ENCODE assay signal across 8 cellular contexts in genomic region chr4:144575181-144575580, GRCh38.
A peak's percentile ranks its signal among the peaks of the same experiment; 100 is the strongest.
DNase-seq lines count a peak whose midpoint lies in the region; ATAC-seq and TF ChIP-seq lines count a peak whose summit lies in the region.

No MANE protein-coding gene starts in this region.

- H3K56ac ChIP-seq in H9 (ENCODE audit: insufficient read length, low read depth, low read length) = no peak overlapping the region

- no peak overlapping the region for H4K5ac ChIP-seq in H9 (ENCODE audit: insufficient read length, low read depth, low read length)

- H3K27me3 Mint-ChIP-seq in H9 (ENCODE audit: low read depth) = no peaks in the 10 kb centered on the region

- no peak overlapping the region for H3K9ac ChIP-seq in H9 (ENCODE audit: extremely low read depth, insufficient read length, low read length)

- no peak overlapping the region for H2AK5ac ChIP-seq in H9 (ENCODE audit: insufficient read length, low read length)

- H3K9me3 Mint-ChIP-seq in H9 = no peaks in the 10 kb centered on the region
- no peaks in the 10 kb centered on the region for H3K9me3 Mint-ChIP-seq in activated naive CD4-positive, alpha-beta T cell treated with anti-CD3 and anti-CD28 coated beads, Interleukin-2, amount 50 U/mL, for 72 hours

- H3K9me3 ChIP-seq in H9 (ENCODE audit: control insufficient read depth, low read depth, low read length) (no peaks in the 10 kb centered on the region), RWPE2 (ENCODE audit: severe bottlenecking) (no peaks in the 10 kb centered on the region), esophagus squamous epithelium (no peaks in the 10 kb centered on the region)

- no peak overlapping the region for H2BK120ac ChIP-seq in H9 (ENCODE audit: low read depth, low read length, poor library complexity, severe bottlenecking)

- no peaks in the 10 kb centered on the region for H4K20me1 ChIP-seq in H9 (ENCODE audit: control insufficient read depth, insufficient read depth, insufficient read length)

- no peak overlapping the region for H3K14ac ChIP-seq in H9 (ENCODE audit: insufficient read depth, low read length)

- H3K36me3 Mint-ChIP-seq in H9 (ENCODE audit: insufficient read depth in 1 of 3, low read depth in 3 of 3) = no peaks in the 10 kb centered on the region
- no peaks in the 10 kb centered on the region for H3K36me3 Mint-ChIP-seq in activated naive CD4-positive, alpha-beta T cell treated with anti-CD3 and anti-CD28 coated beads, Interleukin-2, amount 50 U/mL, for 72 hours

- no peak overlapping the region for H2BK20ac ChIP-seq in H9 (ENCODE audit: low read depth, low read length, poor library complexity, severe bottlenecking)

- peak; percentile 43 for TF ChIP-seq CTCF in H9 (conservative IDR thresholded peaks at IDR 0.05)
- TF ChIP-seq CTCF in RWPE2 (IDR thresholded peaks at IDR 0.05; ENCODE audit: poor library complexity, severe bottlenecking) = peak; percentile 19
- peak; percentile 24 for TF ChIP-seq CTCF in kidney epithelial cell (IDR thresholded peaks at IDR 0.05; ENCODE audit: insufficient read depth, low read length, poor library complexity, severe bottlenecking)
- TF ChIP-seq CTCF in esophagus squamous epithelium (IDR thresholded peaks at IDR 0.05) = no peak

- H3K36me3 ChIP-seq in RWPE2 (ENCODE audit: low read depth) (no peaks in the 10 kb centered on the region), kidney epithelial cell (ENCODE audit: control insufficient read depth, insufficient read depth, low read length) (no peaks in the 10 kb centered on the region), esophagus squamous epithelium (no peaks in the 10 kb centered on the region)

- no peak overlapping the region for H4K91ac ChIP-seq in H9 (ENCODE audit: insufficient read length, low read depth, low read length)

- no peak for ATAC-seq in RWPE2 (ENCODE audit: low read depth)
- ATAC-seq in activated naive CD4-positive, alpha-beta T cell treated with anti-CD3 and anti-CD28 coated beads, Interleukin-2, amount 50 U/mL, for 72 hours = no peak

- no peak overlapping the region for H3K4ac ChIP-seq in H9 (ENCODE audit: low read depth, low read length)

- no peaks in the 10 kb centered on the region for H3K79me1 ChIP-seq in H9 (ENCODE audit: insufficient read depth, low read depth, low read length, poor library complexity, severe bottlenecking)

- H3K23ac ChIP-seq in H9 (ENCODE audit: insufficient read length, low read depth, low read length) = no peak overlapping the region

- H2BK12ac ChIP-seq in H9 (ENCODE audit: insufficient read length, low read depth, low read length) = no peak overlapping the region

- H3K27me3 ChIP-seq in H9 (ENCODE audit: insufficient read depth, low read length) (no peaks in the 10 kb centered on the region), RWPE2 (ENCODE audit: insufficient read depth, poor library complexity, severe bottlenecking) (no peaks in the 10 kb centered on the region), kidney epithelial cell (ENCODE audit: control insufficient read depth, insufficient read depth, low read length) (no peaks in the 10 kb centered on the region), esophagus squamous epithelium (no peaks in the 10 kb centered on the region)

- H2AFZ ChIP-seq in H9 (ENCODE audit: low read length) = no peak overlapping the region

- H3K4me3 ChIP-seq in RWPE2 (ENCODE audit: severe bottlenecking) (no peak overlapping the region), kidney epithelial cell (ENCODE audit: low read depth, low read length) (no peak overlapping the region), esophagus squamous epithelium (no peak overlapping the region)

- DNase-seq in DMS153 treated with DMSO at 0.1 percent for 48 hours (lab: John Stamatoyannopoulos, UW; ENCODE audit: unreplicated experiment) (peak; percentile 14), H9 (no peak), RWPE2 (ENCODE audit: low spot score) (no peak), kidney epithelial cell (ENCODE audit: low read depth) (no peak), DMS79 treated with DMSO at 0.1 percent for 48 hours (lab: John Stamatoyannopoulos, UW) (no peak), HUDEP-2 (lab: John Stamatoyannopoulos, UW; ENCODE audit: unreplicated experiment in 76 of 76) (no peak), esophagus squamous epithelium (lab: John Stamatoyannopoulos, UW) (no peak)
- DNase-seq in activated naive CD4-positive, alpha-beta T cell treated with anti-CD3 and anti-CD28 coated beads, Interleukin-2, amount 50 U/mL, for 72 hours (ENCODE audit: low spot score in 2 of 2) = no peak

- no peaks in the 10 kb centered on the region for H3K23me2 ChIP-seq in H9 (ENCODE audit: insufficient read length, low read depth, low read length, poor library complexity, severe bottlenecking)

- H3K27ac ChIP-seq in H9 (ENCODE audit: insufficient read length, low read depth, low read length) = no peak overlapping the region
- no peak overlapping the region for H3K27ac ChIP-seq in RWPE2 (ENCODE audit: poor library complexity, severe bottlenecking)
- H3K27ac ChIP-seq in esophagus squamous epithelium = no peak overlapping the region

- no CpG with 5 or more reads among the region's 2 CpGs for WGBS in H9 (ENCODE audit: extremely low coverage, insufficient read length, low lambda C conversion rate)
- 52 to 74% methylated on average over 2 of the region's 2 CpGs for WGBS in esophagus squamous epithelium, 2 donors

- H3K4me3 Mint-ChIP-seq in H9 = no peak overlapping the region

- H4K8ac ChIP-seq in H9 (replicated peaks; ENCODE audit: insufficient read length, low read depth, low read length) = no peak overlapping the region

- intact Hi-C loops in esophagus squamous epithelium (cut with DNase I) = no loop called here

- no peak overlapping the region for H3K4me2 ChIP-seq in H9 (ENCODE audit: insufficient read depth, insufficient read length, low read length)

- no peak overlapping the region for H2BK5ac ChIP-seq in H9 (ENCODE audit: insufficient read length, low read length)

- H3T11ph ChIP-seq in H9 (ENCODE audit: low read length) = no peak overlapping the region

- TF ChIP-seq POLR2A in esophagus squamous epithelium (IDR thresholded peaks at IDR 0.05) = no peak

- H3K18ac ChIP-seq in H9 (ENCODE audit: insufficient read length, low read depth, low read length) = no peak overlapping the region

- no peaks in the 10 kb centered on the region for H3K79me2 ChIP-seq in H9 (ENCODE audit: insufficient read depth, low read length)

- H3K4me1 ChIP-seq in H9 (ENCODE audit: insufficient read depth, low read length) (no peaks in the 10 kb centered on the region), RWPE2 (ENCODE audit: insufficient read depth, poor library complexity, severe bottlenecking) (peaks cover 15% of the 10 kb centered on the region), esophagus squamous epithelium (no peaks in the 10 kb centered on the region)

- no peak overlapping the region for H2BK15ac ChIP-seq in H9 (ENCODE audit: low read depth, low read length)

- H3K4me1 Mint-ChIP-seq in H9 = no peaks in the 10 kb centered on the region; a peak in 2 of 4 replicates

- H3K27ac Mint-ChIP-seq in H9 = no peak overlapping the region
- no peak overlapping the region for H3K27ac Mint-ChIP-seq in activated naive CD4-positive, alpha-beta T cell treated with anti-CD3 and anti-CD28 coated beads, Interleukin-2, amount 50 U/mL, for 72 hours

Comparison
In these comparisons a context has a peak if more than half of its experiments do, and no peak if none do; other contexts are left out.
1. CTCF ChIP-seq: peak in H9 (single experiment), RWPE2 (single experiment) and kidney epithelial cell (single experiment); none in esophagus squamous epithelium (0 of 6).